In genomic region chr4:54737421-54737820, GRCh38 we compare ENCODE assay signal across 9 cellular contexts.
"Had no signal": no experiment of that assay in that cellular context is flagged by ENCODE, and none has a peak within 500 bp of the region (broad histone marks: within the 10 kb centered on the region; RNA-seq: fewer than 3 reads in every experiment).

No MANE protein-coding gene starts in this region.

- H3K36me3 ChIP-seq: HAP-1 had no signal

- H3K27ac ChIP-seq: GM23248, HL-60 had no signal

- ATAC-seq: HCT116, HepG2 had no signal

- H3K4me3 ChIP-seq: GM23248, HAP-1 had no signal

- H3K9me3 ChIP-seq: HAP-1 had no signal

- H3K9ac ChIP-seq: GM23248 had no signal

- H2AFZ ChIP-seq: GM23248 had no signal

- DNase-seq: GM23248, GOT3, H7, HFFc6, KBM-7 had no signal
